Comparison of ENCODE assay signal across 11 cellular contexts in the genomic region with DNA sequence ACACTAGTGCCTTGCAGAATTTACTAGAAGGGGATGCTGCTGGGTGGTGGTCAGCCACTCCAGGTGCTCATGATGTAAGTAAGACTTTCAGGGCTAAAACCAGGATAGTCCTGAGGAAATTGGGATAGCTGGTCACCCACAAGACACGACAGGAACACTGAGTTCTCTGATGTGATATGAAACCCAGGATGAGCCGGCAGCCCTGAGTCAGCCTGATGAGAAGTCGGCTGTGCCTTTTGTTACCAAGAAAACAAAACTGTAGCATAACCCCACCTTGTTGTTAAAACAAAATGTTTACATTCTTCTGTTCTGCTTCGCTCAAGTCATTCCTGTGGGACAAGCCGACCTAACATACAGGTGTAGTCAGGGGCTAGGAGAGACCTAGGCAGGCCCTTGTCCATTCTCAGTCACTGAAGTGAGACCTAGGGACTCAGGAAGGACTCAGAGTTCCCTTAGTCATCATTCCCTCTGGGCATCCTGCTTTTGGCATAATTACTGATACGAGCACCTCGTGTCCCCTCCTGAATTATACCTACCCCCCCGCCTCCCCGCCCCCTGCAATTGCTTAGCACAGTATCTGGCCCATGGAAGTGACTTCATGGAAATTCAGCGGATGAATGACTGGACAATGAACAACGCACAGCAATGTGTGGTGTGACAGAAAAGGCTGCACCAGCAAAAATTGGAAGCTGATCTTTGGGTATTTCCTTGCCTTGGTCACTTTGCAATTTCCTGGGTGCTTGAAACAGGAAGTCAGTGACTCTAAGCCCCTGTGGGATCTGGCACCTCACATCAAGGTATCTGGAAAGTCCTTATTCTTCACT. TPM values are rescaled to one million over a fixed set of nuclear protein-coding genes. Genes with fewer than 3 reads are reported as not detected.
DNase-seq lines count a peak whose midpoint lies in the region; ATAC-seq, FAIRE-seq and TF ChIP-seq lines count a peak whose summit lies in the region.
"Had no signal": no experiment of that assay in that cellular context is flagged by ENCODE, and none has a peak within 500 bp of the region (broad histone marks: within the 10 kb centered on the region; RNA-seq: fewer than 3 reads in every experiment).

No MANE protein-coding gene starts in this region.

- no peaks in the 10 kb centered on the region for H3K79me2 ChIP-seq in H9 (ENCODE audit: insufficient read depth, low read length)

- no peaks in the 10 kb centered on the region for H3K27me3 ChIP-seq in tibial artery
- no peaks in the 10 kb centered on the region for H3K27me3 ChIP-seq in small intestine (ENCODE audit: control insufficient read depth in 2 of 2, insufficient read depth in 2 of 2, low read length in 2 of 2)
- H3K27me3 ChIP-seq in H9 (ENCODE audit: insufficient read depth, low read length), result no peaks in the 10 kb centered on the region

- H3K9ac ChIP-seq in H9 (ENCODE audit: extremely low read depth, insufficient read length, low read length), result no peak overlapping the region

- no peaks in the 10 kb centered on the region for H3K79me1 ChIP-seq in H9 (ENCODE audit: insufficient read depth, low read depth, low read length, poor library complexity, severe bottlenecking)

- no peaks in the 10 kb centered on the region for H3K36me3 Mint-ChIP-seq in activated T-cell treated with anti-CD3 and anti-CD28 coated beads, Interleukin-2, amount 50 U/mL, for 24 hours (ENCODE audit: low read depth)
- no peaks in the 10 kb centered on the region for H3K36me3 Mint-ChIP-seq in activated T-helper 2 cell treated with anti-CD3 and anti-CD28 coated beads, Interferon-gamma antibody, Interleukin-2, Interleukin-4, amounts not matched to agents 10 μg/mL and 5 μg/mL and 100 μg/mL, durations not matched to agents 14 hours and 24 hours and 36 hours (ENCODE audit: low read depth)
- H3K36me3 Mint-ChIP-seq in H9 (ENCODE audit: insufficient read depth in 1 of 3, low read depth in 3 of 3), result no peaks in the 10 kb centered on the region
- H3K36me3 Mint-ChIP-seq: memory B cell had no signal

- H4K8ac ChIP-seq in H9 (replicated peaks; ENCODE audit: insufficient read length, low read depth, low read length), result no peak overlapping the region

- no peak overlapping the region for H2AFZ ChIP-seq in H9 (ENCODE audit: low read length)

- FAIRE-seq in small intestine (lab: Jason Lieb, UNC), result no peak

- H4K20me1 ChIP-seq in H9 (ENCODE audit: control insufficient read depth, insufficient read depth, insufficient read length), result no peaks in the 10 kb centered on the region

- H3K4me1 ChIP-seq in tibial artery (peaks cover 0 to 58% (median 26%) of the 10 kb centered on the region in 4 donors), small intestine (ENCODE audit: control insufficient read depth in 2 of 2, insufficient read depth in 1 of 2, low read depth in 1 of 2, low read length in 1 of 2) (no peaks in the 10 kb centered on the region), H9 (ENCODE audit: insufficient read depth, low read length) (0 out of 2 replicates have a peak, but pooled peaks cover 4% of the 10 kb centered on the region)

- H3K27ac ChIP-seq in tibial artery (peak overlapping the region; percentile 20 to 30), small intestine (ENCODE audit: low read depth in 1 of 2, low read length in 1 of 2) (peak overlapping the region in 1 of 2 donors; percentile 42), H9 (ENCODE audit: insufficient read length, low read depth, low read length) (no peak overlapping the region)

- peak overlapping the region; percentile 93 for H3K27ac Mint-ChIP-seq in activated T-cell treated with anti-CD3 and anti-CD28 coated beads, Interleukin-2, amount 50 U/mL, for 24 hours
- peak overlapping the region; percentile 69 for H3K27ac Mint-ChIP-seq in activated T-helper 2 cell treated with anti-CD3 and anti-CD28 coated beads, Interferon-gamma antibody, Interleukin-2, Interleukin-4, amounts not matched to agents 10 μg/mL and 5 μg/mL and 100 μg/mL, durations not matched to agents 14 hours and 24 hours and 36 hours
- peak overlapping the region in 1 of 3 experiments; percentile 44; a peak in 2 of 7 replicates for H3K27ac Mint-ChIP-seq in H9

- intact Hi-C loops in activated T-helper 2 cell treated with anti-CD3 and anti-CD28 coated beads, Interferon-gamma antibody, Interleukin-2, Interleukin-4, amounts not matched to agents 10 μg/mL and 5 μg/mL and 100 μg/mL, durations not matched to agents 14 hours and 24 hours and 36 hours (cut with micrococcal nuclease), result loop anchor here (5.0 kb wide), 1 partner anchor 165 kb away; no protein-coding TSS in a partner anchor
- intact Hi-C loops in left ventricle myocardium superior (cut with micrococcal nuclease), result no loop called here
- intact Hi-C loops in tibial artery (cut with DNase I; ENCODE audit: low total_unique reads), result no loop called here

- H2BK120ac ChIP-seq in H9 (ENCODE audit: low read depth, low read length, poor library complexity, severe bottlenecking), result no peak overlapping the region

- ATAC-seq in left ventricle myocardium superior, result peak; percentile 67

- peaks cover 44% of the 10 kb centered on the region for H3K4me1 Mint-ChIP-seq in activated T-cell treated with anti-CD3 and anti-CD28 coated beads, Interleukin-2, amount 50 U/mL, for 24 hours (ENCODE audit: low read depth)
- H3K4me1 Mint-ChIP-seq in activated T-helper 2 cell treated with anti-CD3 and anti-CD28 coated beads, Interferon-gamma antibody, Interleukin-2, Interleukin-4, amounts not matched to agents 10 μg/mL and 5 μg/mL and 100 μg/mL, durations not matched to agents 14 hours and 24 hours and 36 hours (ENCODE audit: low read depth), result peaks cover 36% of the 10 kb centered on the region
- H3K4me1 Mint-ChIP-seq in H9, result peaks cover 11 to 14% of the 10 kb centered on the region in 2 experiments

- H3K27me3 Mint-ChIP-seq in activated T-cell treated with anti-CD3 and anti-CD28 coated beads, Interleukin-2, amount 50 U/mL, for 24 hours, result no peaks in the 10 kb centered on the region
- H3K27me3 Mint-ChIP-seq in activated T-helper 2 cell treated with anti-CD3 and anti-CD28 coated beads, Interferon-gamma antibody, Interleukin-2, Interleukin-4, amounts not matched to agents 10 μg/mL and 5 μg/mL and 100 μg/mL, durations not matched to agents 14 hours and 24 hours and 36 hours (ENCODE audit: low read depth), result peaks cover 6% of the 10 kb centered on the region
- H3K27me3 Mint-ChIP-seq in H9 (ENCODE audit: low read depth), result no peaks in the 10 kb centered on the region; the same call in none of the 2 replicates
- H3K27me3 Mint-ChIP-seq: IgD-negative memory B cell had no signal

- no peak overlapping the region for H2BK5ac ChIP-seq in H9 (ENCODE audit: insufficient read length, low read length)

- H4K5ac ChIP-seq in H9 (ENCODE audit: insufficient read length, low read depth, low read length), result no peak overlapping the region

- no peak overlapping the region for H2BK12ac ChIP-seq in H9 (ENCODE audit: insufficient read length, low read depth, low read length)

- no peak overlapping the region for H2BK20ac ChIP-seq in H9 (ENCODE audit: low read depth, low read length, poor library complexity, severe bottlenecking)

- WGBS in small intestine, 3 donors, result 74 to 79% (median 78%) methylated on average over 11 of the region's 11 CpGs
- WGBS in H9 (ENCODE audit: extremely low coverage, insufficient read length, low lambda C conversion rate), result no CpG with 5 or more reads among the region's 11 CpGs

- H3K4me2 ChIP-seq in H9 (ENCODE audit: insufficient read depth, insufficient read length, low read length), result no peak overlapping the region

- H2BK15ac ChIP-seq in H9 (ENCODE audit: low read depth, low read length), result no peak overlapping the region

- no peak overlapping the region for H4K91ac ChIP-seq in H9 (ENCODE audit: insufficient read length, low read depth, low read length)

- no peak overlapping the region for H3T11ph ChIP-seq in H9 (ENCODE audit: low read length)

- H3K36me3 ChIP-seq in tibial artery (no peaks in the 10 kb centered on the region), small intestine (ENCODE audit: control insufficient read depth in 2 of 2, insufficient read depth in 2 of 2, low read length in 2 of 2) (no peaks in the 10 kb centered on the region)

- H3K23ac ChIP-seq in H9 (ENCODE audit: insufficient read length, low read depth, low read length), result no peak overlapping the region

- H3K4me3 Mint-ChIP-seq in activated T-cell treated with anti-CD3 and anti-CD28 coated beads, Interleukin-2, amount 50 U/mL, for 24 hours, result no peak overlapping the region
- H3K4me3 Mint-ChIP-seq in activated T-helper 2 cell treated with anti-CD3 and anti-CD28 coated beads, Interferon-gamma antibody, Interleukin-2, Interleukin-4, amounts not matched to agents 10 μg/mL and 5 μg/mL and 100 μg/mL, durations not matched to agents 14 hours and 24 hours and 36 hours (ENCODE audit: low read depth), result no peak overlapping the region
- H3K4me3 Mint-ChIP-seq in H9, result no peak overlapping the region

- H3K4me3 ChIP-seq in tibial artery (no peak overlapping the region), small intestine (ENCODE audit: low read depth in 1 of 2, low read length in 2 of 2) (no peak overlapping the region)

- H3K9me3 ChIP-seq in tibial artery (no peaks in the 10 kb centered on the region), small intestine (ENCODE audit: control insufficient read depth, low read depth) (no peaks in the 10 kb centered on the region), H9 (ENCODE audit: control insufficient read depth, low read depth, low read length) (no peaks in the 10 kb centered on the region)

- no peaks in the 10 kb centered on the region for H3K23me2 ChIP-seq in H9 (ENCODE audit: insufficient read length, low read depth, low read length, poor library complexity, severe bottlenecking)

- DNase-seq in activated T-cell treated with anti-CD3 and anti-CD28 coated beads, Interleukin-2, amount 50 U/mL, for 24 hours, result no peak
- DNase-seq in activated T-cell treated with anti-CD3 and anti-CD28 coated beads, Interleukin-2, amount 50 U/mL, for 1 hour, result no peak
- DNase-seq in activated T-helper 2 cell treated with anti-CD3 and anti-CD28 coated beads, Interferon-gamma antibody, Interleukin-2, Interleukin-4, amounts not matched to agents 10 μg/mL and 5 μg/mL and 100 μg/mL, durations not matched to agents 14 hours and 24 hours and 36 hours (ENCODE audit: low spot score), result no peak
- DNase-seq in left ventricle myocardium superior (no peak), tibial artery (no peak), small intestine (no peak), H9 (no peak), DMS53 (lab: John Stamatoyannopoulos, UW) (no peak)
- DNase-seq: cortex of kidney had no signal

- no peak overlapping the region for H3K4ac ChIP-seq in H9 (ENCODE audit: low read depth, low read length)

- TF ChIP-seq CTCF in tibial artery (IDR thresholded peaks at IDR 0.05) (no peak), H9 (conservative IDR thresholded peaks at IDR 0.05) (no peak)

- no peak overlapping the region for H3K56ac ChIP-seq in H9 (ENCODE audit: insufficient read length, low read depth, low read length)

- H3K14ac ChIP-seq in H9 (ENCODE audit: insufficient read depth, low read length), result no peak overlapping the region

- no peak overlapping the region for H3K18ac ChIP-seq in H9 (ENCODE audit: insufficient read length, low read depth, low read length)

- no peaks in the 10 kb centered on the region for H3K9me3 Mint-ChIP-seq in activated T-cell treated with anti-CD3 and anti-CD28 coated beads, Interleukin-2, amount 50 U/mL, for 24 hours
- no peaks in the 10 kb centered on the region for H3K9me3 Mint-ChIP-seq in activated T-helper 2 cell treated with anti-CD3 and anti-CD28 coated beads, Interferon-gamma antibody, Interleukin-2, Interleukin-4, amounts not matched to agents 10 μg/mL and 5 μg/mL and 100 μg/mL, durations not matched to agents 14 hours and 24 hours and 36 hours
- no peaks in the 10 kb centered on the region for H3K9me3 Mint-ChIP-seq in H9
- H3K9me3 Mint-ChIP-seq: IgD-negative memory B cell, memory B cell had no signal

- no peak overlapping the region for H2AK5ac ChIP-seq in H9 (ENCODE audit: insufficient read length, low read length)

RNA-seq across cellular contexts. Expression of a gene that starts 31.9 kb away (rescaled TPM):
- total RNA-seq in activated T-helper 2 cell treated with anti-CD3 and anti-CD28 coated beads, Interferon-gamma antibody, Interleukin-2, Interleukin-4, amounts not matched to agents 10 μg/mL and 5 μg/mL and 100 μg/mL, durations not matched to agents 14 hours and 24 hours and 36 hours, result 0.25 and 1.1 TPM in 2 replicates
- total RNA-seq in left ventricle myocardium superior (4.0 TPM), H9 (2021) (0.90 and 1.0 TPM in 2 replicates)
- polyA plus RNA-seq in small intestine, result 1 to 10 TPM; 1.4 to 4.6 (median 1.6) TPM
